ENCODE assay signal across 8 cellular contexts in the genomic region with DNA sequence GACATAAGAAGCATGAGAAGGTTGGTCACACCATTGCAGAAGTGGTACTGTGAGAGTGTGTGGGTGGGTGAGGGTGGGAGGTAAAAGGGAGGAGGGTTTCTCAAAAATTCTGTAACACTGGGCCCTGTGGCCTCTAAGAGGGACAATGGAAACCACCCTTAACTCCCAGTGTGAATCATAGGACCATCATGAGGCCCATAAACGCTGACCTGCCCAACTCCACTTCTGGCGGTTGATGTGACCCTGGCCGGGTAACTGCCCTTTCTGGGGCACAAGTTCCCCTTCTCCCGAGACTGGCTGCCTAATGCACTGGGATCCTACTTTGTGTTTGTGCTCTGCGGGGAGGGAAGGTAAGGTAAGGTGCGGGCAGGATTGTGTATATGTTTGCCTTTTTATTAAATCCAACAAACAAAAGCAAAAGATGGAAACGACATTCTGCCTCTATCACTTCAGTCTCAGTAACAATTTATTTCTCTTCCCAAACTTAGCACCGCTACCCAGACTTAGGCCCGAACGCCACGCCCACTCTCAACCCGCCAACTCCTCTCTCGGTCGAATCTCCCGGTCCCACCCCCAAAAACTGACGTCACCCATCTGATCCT. TPM values are rescaled to one million over a fixed set of nuclear protein-coding genes. Genes with fewer than 3 reads are reported as not detected.
DNase-seq lines count a peak whose midpoint lies in the region; ATAC-seq lines count a peak whose summit lies in the region.

No MANE protein-coding gene starts in this region.

- H2BK120ac ChIP-seq in mesenchymal stem cell (ENCODE audit: low read depth, low read length) = no peak overlapping the region

- H2BK12ac ChIP-seq in mesenchymal stem cell (ENCODE audit: low read length in 2 of 2) = no peak overlapping the region

- peaks cover 15% of the 10 kb centered on the region for H3K79me1 ChIP-seq in mesenchymal stem cell (replicated peaks; ENCODE audit: low read length, poor library complexity, severe bottlenecking)

- H3K14ac ChIP-seq in mesenchymal stem cell (ENCODE audit: low read length in 2 of 2) = no peak overlapping the region

- ATAC-seq in GM19324 (IDR thresholded peaks at IDR 0.05; ENCODE audit: low FRiP score, unreplicated experiment) (peak; percentile 72), HG03432 (IDR thresholded peaks at IDR 0.05; ENCODE audit: unreplicated experiment) (peak; percentile 80)

- WGBS in mesenchymal stem cell = 2% methylated on average over 14 of the region's 16 CpGs

- H3K18ac ChIP-seq in mesenchymal stem cell (ENCODE audit: low read depth in 1 of 2, low read length in 2 of 2) = peak overlapping the region in 1 of 2 experiments; percentile 61

- H3K36me3 ChIP-seq in effector memory CD4-positive, alpha-beta T cell (ENCODE audit: control insufficient read depth, insufficient read depth, low read length) = peaks cover 3% of the 10 kb centered on the region
- H3K36me3 ChIP-seq in mesenchymal stem cell (ENCODE audit: control insufficient read depth in 1 of 2, insufficient read depth in 2 of 2, low read depth in 1 of 2, low read length in 2 of 2) = peaks cover 25 to 47% of the 10 kb centered on the region in 2 experiments

- no peaks in the 10 kb centered on the region for H3K9me3 ChIP-seq in effector memory CD4-positive, alpha-beta T cell (ENCODE audit: control insufficient read depth, low read length)
- no peaks in the 10 kb centered on the region for H3K9me3 ChIP-seq in mesenchymal stem cell (ENCODE audit: control insufficient read depth, low read length)

- H3K4me2 ChIP-seq in mesenchymal stem cell (ENCODE audit: low read length, poor library complexity, severe bottlenecking) = peak overlapping the region; percentile 99

- H3K27me3 ChIP-seq in effector memory CD4-positive, alpha-beta T cell (replicated peaks; ENCODE audit: control insufficient read depth, insufficient read depth, low read length, poor library complexity, severe bottlenecking) = peaks cover 6% of the 10 kb centered on the region
- H3K27me3 ChIP-seq in mesenchymal stem cell (ENCODE audit: control insufficient read depth in 1 of 2, insufficient read depth in 1 of 2, low read length in 2 of 2) = peaks cover 13 to 15% of the 10 kb centered on the region in 2 experiments

- H3K9ac ChIP-seq in mesenchymal stem cell (ENCODE audit: low read length) = peak overlapping the region; percentile 95

- peak overlapping the region; percentile 76 for H3K27ac ChIP-seq in effector memory CD4-positive, alpha-beta T cell (ENCODE audit: insufficient read depth, low read length, poor library complexity, severe bottlenecking)
- peak overlapping the region; percentile 67 for H3K27ac ChIP-seq in mesenchymal stem cell (ENCODE audit: low read length, poor library complexity, severe bottlenecking)

- H4K8ac ChIP-seq in mesenchymal stem cell (ENCODE audit: low read length) = peak overlapping the region; percentile 62

- H2BK15ac ChIP-seq in mesenchymal stem cell (ENCODE audit: low read depth, poor library complexity, severe bottlenecking) = no peak overlapping the region

- H2BK5ac ChIP-seq in mesenchymal stem cell (ENCODE audit: low read depth, low read length, poor library complexity, severe bottlenecking) = no peak overlapping the region

- H3K4me1 ChIP-seq in effector memory CD4-positive, alpha-beta T cell (ENCODE audit: control insufficient read depth, insufficient read depth, low read length, poor library complexity, severe bottlenecking) = peaks cover 10% of the 10 kb centered on the region
- peaks cover 19% of the 10 kb centered on the region for H3K4me1 ChIP-seq in mesenchymal stem cell (ENCODE audit: control insufficient read depth, insufficient read depth, low read depth, low read length)

- DNase-seq in Ammon's horn (ENCODE audit: low spot score) (peak; percentile 83), NCI-H510A treated with DMSO at 0.1 percent for 48 hours (lab: John Stamatoyannopoulos, UW) (peak; percentile 96), mesenchymal stem cell (peak; percentile 94)
- peak; percentile 93 to 94 for DNase-seq in activated CD4-positive, alpha-beta T cell treated with anti-CD3 and anti-CD28 coated beads for 4 hours
- peak; percentile 66 to 78 (median 74) for DNase-seq in effector memory CD4-positive, alpha-beta T cell
- DNase-seq in stimulated activated CD8-positive, alpha-beta memory T cell treated with anti-CD3 and anti-CD28 coated beads, Interleukin-12 subunit alpha, Interleukin-12 subunit beta, amount 100 ng/mL, for 24 hours (ENCODE audit: extremely low read depth) = peak; percentile 75

- no peak overlapping the region for H3K4ac ChIP-seq in mesenchymal stem cell (ENCODE audit: low read depth in 1 of 2, low read length in 2 of 2)

- no peak overlapping the region for H2AK5ac ChIP-seq in mesenchymal stem cell (ENCODE audit: low read length, severe bottlenecking)

- H3K4me3 ChIP-seq in effector memory CD4-positive, alpha-beta T cell (ENCODE audit: insufficient read depth, low read depth, low read length, poor library complexity, severe bottlenecking) = peak overlapping the region; percentile 75
- peak overlapping the region; percentile 70 to 98 for H3K4me3 ChIP-seq in mesenchymal stem cell (ENCODE audit: insufficient read depth in 1 of 2, low read depth in 1 of 2, low read length in 2 of 2)

- H2AFZ ChIP-seq in mesenchymal stem cell (ENCODE audit: low read depth, low read length) = peak overlapping the region; percentile 74

- H4K91ac ChIP-seq in mesenchymal stem cell (ENCODE audit: low read length) = no peak overlapping the region

- peak overlapping the region in 1 of 2 experiments; percentile 14 for H3K23ac ChIP-seq in mesenchymal stem cell (ENCODE audit: low read length in 2 of 2)

RNA-seq across cellular contexts. Expression of a gene that starts 0.5 kb away (rescaled TPM):
- 8.6 TPM for polyA plus RNA-seq in mesenchymal stem cell (2013, experiment 1 of 2)
- polyA plus RNA-seq in mesenchymal stem cell (2013, experiment 2 of 2) = 10.3 TPM

RNA-seq across cellular contexts. Expression of a gene that starts 1.0 kb away (rescaled TPM):
- polyA plus RNA-seq in mesenchymal stem cell (2013, experiment 1 of 2) = 6.7 TPM
- polyA plus RNA-seq in mesenchymal stem cell (2013, experiment 2 of 2) = 6.8 TPM

RNA-seq across cellular contexts. Expression of a gene that starts 4.5 kb away (rescaled TPM):
- 0.32 TPM for polyA plus RNA-seq in mesenchymal stem cell (2013, experiment 1 of 2)
- polyA plus RNA-seq in mesenchymal stem cell (2013, experiment 2 of 2) = 0.29 TPM

RNA-seq across cellular contexts. Expression of a gene that starts 11.2 kb away (rescaled TPM):
- polyA plus RNA-seq in mesenchymal stem cell (2013, experiment 1 of 2) = 24.5 TPM
- 25.4 TPM for polyA plus RNA-seq in mesenchymal stem cell (2013, experiment 2 of 2)

RNA-seq across cellular contexts. Expression of a gene that starts 16.5 kb away (rescaled TPM):
- polyA plus RNA-seq in mesenchymal stem cell (2013, experiment 1 of 2) = 8.2 TPM
- polyA plus RNA-seq in mesenchymal stem cell (2013, experiment 2 of 2) = 8.2 TPM

Comparison
In these comparisons a context has a peak if more than half of its experiments do, and no peak if none do; other contexts are left out.
1. Peak in every context shown above with its lines: DNase-seq, ATAC-seq, H3K4me3 ChIP-seq and H3K27ac ChIP-seq.